ENCODE assay signal across 8 cellular contexts in the genomic region with DNA sequence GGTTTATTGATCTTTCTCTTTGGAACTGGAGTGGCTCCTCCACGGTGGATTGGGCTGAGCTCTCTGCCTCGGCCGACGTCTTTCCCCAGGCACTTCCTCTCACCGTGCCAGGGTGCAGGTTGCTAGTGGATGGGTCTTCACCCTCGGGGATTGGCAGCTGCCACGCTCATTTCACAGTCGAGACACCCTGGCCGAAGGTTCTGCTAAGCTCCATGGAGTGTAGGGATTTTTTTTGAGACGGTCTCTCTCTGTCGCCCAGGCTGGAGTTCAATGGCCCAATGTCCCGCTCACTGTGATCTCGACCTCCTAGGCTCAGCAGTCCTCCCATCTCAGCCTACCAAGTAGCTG.
DNase-seq lines count a peak whose midpoint lies in the region; ATAC-seq and TF ChIP-seq lines count a peak whose summit lies in the region.
"Had no signal": no experiment of that assay in that cellular context is flagged by ENCODE, and none has a peak within 500 bp of the region (broad histone marks: within the 10 kb centered on the region; RNA-seq: fewer than 3 reads in every experiment).

No MANE protein-coding gene starts in this region.

- POLR2A ChIA-PET in HEK293 (lab: Yijun Ruan, JAX) = interaction anchor here (0.6 to 1.7 kb wide), 9 partner anchors 8 to 133 kb away, joined by 3 to 8 read pairs (median 4); no protein-coding TSS in a partner anchor

- intact Hi-C loops in spleen (cut with DNase I; ENCODE audit: low total_unique reads) = no loop called here

- H3K27me3 ChIP-seq in WERI-Rb-1 (ENCODE audit: insufficient read depth, low read depth, severe bottlenecking) (no peaks in the 10 kb centered on the region), iPS-18a (ENCODE audit: control insufficient read depth, insufficient read depth, low read length) (no peaks in the 10 kb centered on the region), spleen (replicated peaks in 1 of 7) (no peaks in the 10 kb centered on the region)

- H3K4me1 ChIP-seq in HEK293 (ENCODE audit: control insufficient read depth, insufficient read depth, low read length) = peaks cover 16% of the 10 kb centered on the region
- peaks cover 44% of the 10 kb centered on the region for H3K4me1 ChIP-seq in iPS-18a (ENCODE audit: control insufficient read depth, low read depth, low read length)
- peaks cover 53 to 100% (median 76%) of the 10 kb centered on the region in 6 donors for H3K4me1 ChIP-seq in spleen

- ATAC-seq in HG02840 (IDR thresholded peaks at IDR 0.05; ENCODE audit: low FRiP score, unreplicated experiment) = no peak
- ATAC-seq in GM19328 (IDR thresholded peaks at IDR 0.05; ENCODE audit: unreplicated experiment) = no peak
- ATAC-seq: HCT116 had no signal

- H3K4me3 ChIP-seq in HEK293 (ENCODE audit: low read depth, low read length) (no peak overlapping the region), WERI-Rb-1 (ENCODE audit: low read depth, low read length) (no peak overlapping the region), iPS-18a (ENCODE audit: low read length) (no peak overlapping the region), spleen (peak overlapping the region in 1 of 8 donors; percentile 39)

- no peaks in the 10 kb centered on the region for H3K9me3 ChIP-seq in HEK293 (ENCODE audit: control insufficient read depth, insufficient read depth, low read depth, low read length)
- no peaks in the 10 kb centered on the region for H3K9me3 ChIP-seq in WERI-Rb-1 (ENCODE audit: severe bottlenecking)
- no peaks in the 10 kb centered on the region for H3K9me3 ChIP-seq in iPS-18a (ENCODE audit: control insufficient read depth, low read depth, low read length)
- H3K9me3 ChIP-seq in spleen = no peaks in the 10 kb centered on the region

- WGBS in spleen, 5 donors = 48 to 65% (median 54%) methylated on average over 13 of the region's 13 CpGs

- H3K36me3 ChIP-seq in HEK293 (ENCODE audit: control insufficient read depth in 2 of 2, insufficient read depth in 1 of 2, low read length in 2 of 2) (peaks cover 0 to 6% of the 10 kb centered on the region in 2 experiments; a peak in 1 of 3 replicates), WERI-Rb-1 (peaks cover 57% of the 10 kb centered on the region), iPS-18a (ENCODE audit: control insufficient read depth, low read depth, low read length) (no peaks in the 10 kb centered on the region), spleen (peaks cover 0 to 40% (median 1%) of the 10 kb centered on the region in 6 donors)

- TF ChIP-seq POLR2A in spleen (IDR thresholded peaks at IDR 0.05) = no peak

- H3K27ac ChIP-seq in HEK293 (ENCODE audit: extremely low read depth, low read depth, low read length) = peak overlapping the region; percentile 64; the same call in 1 of the 2 replicates
- peak overlapping the region; percentile 70 for H3K27ac ChIP-seq in WERI-Rb-1
- peak overlapping the region; percentile 22 for H3K27ac ChIP-seq in iPS-18a (ENCODE audit: low read length)
- H3K27ac ChIP-seq in spleen = peak overlapping the region; percentile 3 to 82 (median 57)

- DNase-seq in WERI-Rb-1 (no peak), spleen (no peak), nucleus accumbens (lab: John Stamatoyannopoulos, UW) (no peak)

- TF ChIP-seq CTCF in HEK293 (tag by site-specific recombination; IDR thresholded peaks at IDR 0.05) (no peak), WERI-Rb-1 (IDR thresholded peaks at IDR 0.05; ENCODE audit: low read depth, low read length) (no peak), spleen (IDR thresholded peaks at IDR 0.05 in 8 of 11, conservative IDR thresholded peaks at IDR 0.05 in 3 of 11) (no peak)

- CTCF ChIA-PET in HEK293 (lab: Yijun Ruan, JAX) = interaction anchor here (0.8 to 1.5 kb wide), 4 partner anchors 8 to 90 kb away, joined by 4 to 8 read pairs (median 6); no protein-coding TSS in a partner anchor

- no peak overlapping the region for H3K9ac ChIP-seq in iPS-18a (ENCODE audit: low read length)

TF ChIP-seq in HEK293, 187 proteins besides CTCF, POLR2A, EP300 and RAD21:
- no peak for TF ChIP-seq ZNF596 (tag by site-specific recombination; IDR thresholded peaks at IDR 0.05)
- TF ChIP-seq ZNF660 (tag by site-specific recombination; IDR thresholded peaks at IDR 0.05) = no peak
- no peak for TF ChIP-seq YY2 (tag by site-specific recombination; IDR thresholded peaks at IDR 0.05)
- TF ChIP-seq, protein P1, sequence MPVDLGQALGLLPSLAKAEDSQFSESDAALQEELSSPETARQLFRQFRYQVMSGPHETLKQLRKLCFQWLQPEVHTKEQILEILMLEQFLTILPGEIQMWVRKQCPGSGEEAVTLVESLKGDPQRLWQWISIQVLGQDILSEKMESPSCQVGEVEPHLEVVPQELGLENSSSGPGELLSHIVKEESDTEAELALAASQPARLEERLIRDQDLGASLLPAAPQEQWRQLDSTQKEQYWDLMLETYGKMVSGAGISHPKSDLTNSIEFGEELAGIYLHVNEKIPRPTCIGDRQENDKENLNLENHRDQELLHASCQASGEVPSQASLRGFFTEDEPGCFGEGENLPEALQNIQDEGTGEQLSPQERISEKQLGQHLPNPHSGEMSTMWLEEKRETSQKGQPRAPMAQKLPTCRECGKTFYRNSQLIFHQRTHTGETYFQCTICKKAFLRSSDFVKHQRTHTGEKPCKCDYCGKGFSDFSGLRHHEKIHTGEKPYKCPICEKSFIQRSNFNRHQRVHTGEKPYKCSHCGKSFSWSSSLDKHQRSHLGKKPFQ (tag by site-specific recombination; IDR thresholded peaks at IDR 0.05) = no peak
- TF ChIP-seq, protein P2, sequence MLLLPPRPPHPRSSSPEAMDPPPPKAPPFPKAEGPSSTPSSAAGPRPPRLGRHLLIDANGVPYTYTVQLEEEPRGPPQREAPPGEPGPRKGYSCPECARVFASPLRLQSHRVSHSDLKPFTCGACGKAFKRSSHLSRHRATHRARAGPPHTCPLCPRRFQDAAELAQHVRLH (tag by site-specific recombination; IDR thresholded peaks at IDR 0.05) = no peak
- TF ChIP-seq ZNF202 (tag by site-specific recombination; IDR thresholded peaks at IDR 0.05; ENCODE audit: borderline replicate concordance) = no peak
